In genomic region chr20:35627121-35627520, GRCh38 we compare ENCODE assay signal across 19 cellular contexts. TPM values are rescaled to one million over a fixed set of nuclear protein-coding genes. Genes with fewer than 3 reads are reported as not detected.
A peak's percentile ranks its signal among the peaks of the same experiment; 100 is the strongest.
DNase-seq lines count a peak whose midpoint lies in the region; ATAC-seq and TF ChIP-seq lines count a peak whose summit lies in the region.
"Had no signal": no experiment of that assay in that cellular context is flagged by ENCODE, and none has a peak within 500 bp of the region (broad histone marks: within the 10 kb centered on the region; RNA-seq: fewer than 3 reads in every experiment).

No MANE protein-coding gene starts in this region.

- no peaks in the 10 kb centered on the region for H3K4me1 ChIP-seq in RWPE2 (ENCODE audit: insufficient read depth, poor library complexity, severe bottlenecking)

- H3K4me1 Mint-ChIP-seq in activated naive CD8-positive, alpha-beta T cell treated with anti-CD3 and anti-CD28 coated beads, Interleukin-2, amount 10 ng/mL, durations not matched to agents 7 days and 5 days, result peaks cover 2% of the 10 kb centered on the region
- H3K4me1 Mint-ChIP-seq in activated naive CD8-positive, alpha-beta T cell treated with anti-CD3 and anti-CD28 coated beads, Interleukin-2, amount 50 U/mL, for 24 hours, result no peaks in the 10 kb centered on the region
- H3K4me1 Mint-ChIP-seq in stimulated activated effector memory CD8-positive, alpha-beta T cell treated with anti-CD3 and anti-CD28 coated beads, Interleukin-12 subunit alpha, Interleukin-12 subunit beta, amount 100 ng/mL, for 72 hours, result no peaks in the 10 kb centered on the region

- H3K27ac ChIP-seq in RWPE2 (ENCODE audit: poor library complexity, severe bottlenecking), result peak overlapping the region; percentile 0
- H3K27ac ChIP-seq: PC-9 had no signal

- H3K9me3 Mint-ChIP-seq in activated naive CD8-positive, alpha-beta T cell treated with anti-CD3 and anti-CD28 coated beads, Interleukin-2, amount 10 ng/mL, durations not matched to agents 7 days and 5 days, result no peaks in the 10 kb centered on the region
- no peaks in the 10 kb centered on the region for H3K9me3 Mint-ChIP-seq in activated naive CD8-positive, alpha-beta T cell treated with anti-CD3 and anti-CD28 coated beads, Interleukin-2, amount 50 U/mL, for 24 hours
- no peaks in the 10 kb centered on the region for H3K9me3 Mint-ChIP-seq in stimulated activated effector memory CD8-positive, alpha-beta T cell treated with anti-CD3 and anti-CD28 coated beads, Interleukin-12 subunit alpha, Interleukin-12 subunit beta, amount 100 ng/mL, for 72 hours
- H3K9me3 Mint-ChIP-seq: CD4-positive, alpha-beta T cell had no signal

- no peak for TF ChIP-seq CTCF in RWPE2 (IDR thresholded peaks at IDR 0.05; ENCODE audit: poor library complexity, severe bottlenecking)

- H3K36me3 ChIP-seq in RWPE2 (ENCODE audit: low read depth), result peaks cover 89% of the 10 kb centered on the region

- H3K27ac Mint-ChIP-seq in activated naive CD8-positive, alpha-beta T cell treated with anti-CD3 and anti-CD28 coated beads, Interleukin-2, amount 10 ng/mL, durations not matched to agents 7 days and 5 days, result no peak overlapping the region
- H3K27ac Mint-ChIP-seq in activated naive CD8-positive, alpha-beta T cell treated with anti-CD3 and anti-CD28 coated beads, Interleukin-2, amount 50 U/mL, for 24 hours, result no peak overlapping the region
- peak overlapping the region; percentile 79 for H3K27ac Mint-ChIP-seq in stimulated activated effector memory CD8-positive, alpha-beta T cell treated with anti-CD3 and anti-CD28 coated beads, Interleukin-12 subunit alpha, Interleukin-12 subunit beta, amount 100 ng/mL, for 72 hours
- H3K27ac Mint-ChIP-seq: CD4-positive, alpha-beta T cell had no signal

- peak; percentile 15 for DNase-seq in activated naive CD8-positive, alpha-beta T cell treated with anti-CD3 and anti-CD28 coated beads, Interleukin-2, amount 10 ng/mL, durations not matched to agents 7 days and 5 days
- DNase-seq in activated naive CD8-positive, alpha-beta T cell treated with anti-CD3 and anti-CD28 coated beads, Interleukin-2, amount 50 U/mL, for 24 hours, result no peak
- DNase-seq in RWPE2 (ENCODE audit: low spot score) (no peak), ecto neural progenitor cell (ENCODE audit: low spot score) (peak; percentile 21), nucleus accumbens (lab: John Stamatoyannopoulos, UW) (no peak)
- DNase-seq in stimulated activated effector memory CD8-positive, alpha-beta T cell treated with anti-CD3 and anti-CD28 coated beads, Interleukin-12 subunit alpha, Interleukin-12 subunit beta, amount 100 ng/mL, for 72 hours (ENCODE audit: low spot score in 2 of 2), result no peak
- no peak for DNase-seq in stimulated activated CD8-positive, alpha-beta memory T cell treated with anti-CD3 and anti-CD28 coated beads, Interleukin-4, amount 100 ng/mL, for 48 hours
- DNase-seq: CD4-positive, alpha-beta T cell; GF-D8; HCEC 1CT; NCI-H1092 treated with DMSO at 0.1 percent for 48 hours; NCI-H146; NCI-H2029 treated with DMSO at 0.1 percent for 48 hours; NCI-H2171; NCI-H526; PC-9 had no signal

- no peak for ATAC-seq in activated naive CD8-positive, alpha-beta T cell treated with anti-CD3 and anti-CD28 coated beads, Interleukin-2, amount 10 ng/mL, durations not matched to agents 7 days and 5 days (ENCODE audit: low read depth)
- no peak for ATAC-seq in activated naive CD8-positive, alpha-beta T cell treated with anti-CD3 and anti-CD28 coated beads, Interleukin-2, amount 50 U/mL, for 24 hours
- ATAC-seq in RWPE2 (ENCODE audit: low read depth) (no peak), HG02938 (IDR thresholded peaks at IDR 0.05; ENCODE audit: unreplicated experiment) (no peak)
- no peak for ATAC-seq in stimulated activated effector memory CD8-positive, alpha-beta T cell treated with anti-CD3 and anti-CD28 coated beads, Interleukin-12 subunit alpha, Interleukin-12 subunit beta, amount 100 ng/mL, for 72 hours
- ATAC-seq: A549, GM12878 had no signal

- H3K27me3 ChIP-seq in RWPE2 (ENCODE audit: insufficient read depth, poor library complexity, severe bottlenecking), result no peaks in the 10 kb centered on the region

- H3K27me3 Mint-ChIP-seq in activated naive CD8-positive, alpha-beta T cell treated with anti-CD3 and anti-CD28 coated beads, Interleukin-2, amount 10 ng/mL, durations not matched to agents 7 days and 5 days, result no peaks in the 10 kb centered on the region
- no peaks in the 10 kb centered on the region for H3K27me3 Mint-ChIP-seq in activated naive CD8-positive, alpha-beta T cell treated with anti-CD3 and anti-CD28 coated beads, Interleukin-2, amount 50 U/mL, for 24 hours
- H3K27me3 Mint-ChIP-seq: CD4-positive, alpha-beta T cell had no signal

- no peaks in the 10 kb centered on the region for H3K9me3 ChIP-seq in RWPE2 (ENCODE audit: severe bottlenecking)
- H3K9me3 ChIP-seq: A549 had no signal

- peaks cover 22% of the 10 kb centered on the region for H3K36me3 Mint-ChIP-seq in activated naive CD8-positive, alpha-beta T cell treated with anti-CD3 and anti-CD28 coated beads, Interleukin-2, amount 10 ng/mL, durations not matched to agents 7 days and 5 days
- H3K36me3 Mint-ChIP-seq in activated naive CD8-positive, alpha-beta T cell treated with anti-CD3 and anti-CD28 coated beads, Interleukin-2, amount 50 U/mL, for 24 hours (ENCODE audit: low read depth), result peaks cover 41% of the 10 kb centered on the region
- peaks cover 91% of the 10 kb centered on the region for H3K36me3 Mint-ChIP-seq in stimulated activated effector memory CD8-positive, alpha-beta T cell treated with anti-CD3 and anti-CD28 coated beads, Interleukin-12 subunit alpha, Interleukin-12 subunit beta, amount 100 ng/mL, for 72 hours

- POLR2A ChIA-PET in activated naive CD8-positive, alpha-beta T cell treated with anti-CD3 and anti-CD28 coated beads, Interleukin-2, amount 10 ng/mL, durations not matched to agents 7 days and 5 days (lab: Charles Lee), result no interaction called here

- H3K4me3 ChIP-seq in RWPE2 (ENCODE audit: severe bottlenecking), result no peak overlapping the region
- H3K4me3 ChIP-seq: A549, GM12878, PC-9 had no signal

- no peak overlapping the region for H3K4me3 Mint-ChIP-seq in activated naive CD8-positive, alpha-beta T cell treated with anti-CD3 and anti-CD28 coated beads, Interleukin-2, amount 10 ng/mL, durations not matched to agents 7 days and 5 days
- no peak overlapping the region for H3K4me3 Mint-ChIP-seq in activated naive CD8-positive, alpha-beta T cell treated with anti-CD3 and anti-CD28 coated beads, Interleukin-2, amount 50 U/mL, for 24 hours
- no peak overlapping the region for H3K4me3 Mint-ChIP-seq in stimulated activated effector memory CD8-positive, alpha-beta T cell treated with anti-CD3 and anti-CD28 coated beads, Interleukin-12 subunit alpha, Interleukin-12 subunit beta, amount 100 ng/mL, for 72 hours
- H3K4me3 Mint-ChIP-seq: CD4-positive, alpha-beta T cell had no signal

RNA-seq across cellular contexts. Expression of gene SPAG4, which starts 11.5 kb away (rescaled TPM):
- 1 to 10 TPM; 3.8 to 5.7 TPM for total RNA-seq in activated naive CD8-positive, alpha-beta T cell treated with anti-CD3 and anti-CD28 coated beads, Interleukin-2, amount 10 ng/mL, durations not matched to agents 7 days and 5 days

RNA-seq across cellular contexts. Expression of gene CPNE1, which starts 37.6 kb away (rescaled TPM):
- total RNA-seq in activated naive CD8-positive, alpha-beta T cell treated with anti-CD3 and anti-CD28 coated beads, Interleukin-2, amount 10 ng/mL, durations not matched to agents 7 days and 5 days, result 100 to 1,000 TPM; 296 to 327 TPM

RNA-seq across cellular contexts. Expression of gene RBM12, which starts 37.6 kb away (rescaled TPM):
- total RNA-seq in activated naive CD8-positive, alpha-beta T cell treated with anti-CD3 and anti-CD28 coated beads, Interleukin-2, amount 10 ng/mL, durations not matched to agents 7 days and 5 days, result 100 to 1,000 TPM; 116 to 120 TPM

Comparison
In these comparisons a context has a peak if more than half of its experiments do, and no peak if none do; other contexts are left out.
1. DNase-seq: peak in activated naive CD8-positive, alpha-beta T cell treated with anti-CD3 and anti-CD28 coated beads, Interleukin-2, amount 10 ng/mL, durations not matched to agents 7 days and 5 days (single experiment) and ecto neural progenitor cell (single experiment); none in activated naive CD8-positive, alpha-beta T cell treated with anti-CD3 and anti-CD28 coated beads, Interleukin-2, amount 50 U/mL, for 24 hours (single experiment), RWPE2 (single experiment), stimulated activated effector memory CD8-positive, alpha-beta T cell treated with anti-CD3 and anti-CD28 coated beads, Interleukin-12 subunit alpha, Interleukin-12 subunit beta, amount 100 ng/mL, for 72 hours (0 of 2), nucleus accumbens (0 of 56) and stimulated activated CD8-positive, alpha-beta memory T cell treated with anti-CD3 and anti-CD28 coated beads, Interleukin-4, amount 100 ng/mL, for 48 hours (single experiment).